Comparison of ENCODE assay signal across 1 cellular context in the genomic region with DNA sequence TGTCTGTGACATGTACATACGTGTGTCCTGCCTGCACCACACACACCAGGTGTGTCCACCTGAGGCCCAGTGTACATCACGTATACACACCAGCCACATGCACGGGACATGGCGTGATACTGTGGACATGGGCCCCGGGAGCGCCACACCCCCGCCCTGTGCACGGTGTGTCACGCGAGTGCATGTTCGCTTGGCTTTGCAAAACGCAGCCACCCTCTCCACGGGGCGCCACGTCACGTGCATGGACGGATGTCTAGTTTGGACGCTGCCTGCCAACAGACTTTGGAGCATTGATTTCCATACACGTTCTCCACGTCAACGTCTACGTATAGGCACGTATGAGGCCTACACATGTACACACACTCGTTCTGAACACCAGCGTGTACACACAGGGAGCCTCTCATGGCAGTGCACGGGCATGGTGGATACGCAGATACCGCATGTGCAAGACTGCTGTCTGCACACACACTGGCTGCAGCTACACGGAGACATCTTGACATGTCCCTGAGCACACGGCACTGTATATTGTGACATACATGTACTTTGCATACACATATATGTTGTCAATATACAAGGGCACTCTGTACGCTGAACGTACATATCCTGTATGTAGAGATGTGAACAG.
A peak's percentile ranks its signal among the peaks of the same experiment; 100 is the strongest.
TF ChIP-seq lines count a peak whose summit lies in the region.

No MANE protein-coding gene starts in this region.

TF ChIP-seq in IMR-90, 13 proteins besides CTCF, POLR2A, EP300 and RAD21:
- TF ChIP-seq, protein P1, sequence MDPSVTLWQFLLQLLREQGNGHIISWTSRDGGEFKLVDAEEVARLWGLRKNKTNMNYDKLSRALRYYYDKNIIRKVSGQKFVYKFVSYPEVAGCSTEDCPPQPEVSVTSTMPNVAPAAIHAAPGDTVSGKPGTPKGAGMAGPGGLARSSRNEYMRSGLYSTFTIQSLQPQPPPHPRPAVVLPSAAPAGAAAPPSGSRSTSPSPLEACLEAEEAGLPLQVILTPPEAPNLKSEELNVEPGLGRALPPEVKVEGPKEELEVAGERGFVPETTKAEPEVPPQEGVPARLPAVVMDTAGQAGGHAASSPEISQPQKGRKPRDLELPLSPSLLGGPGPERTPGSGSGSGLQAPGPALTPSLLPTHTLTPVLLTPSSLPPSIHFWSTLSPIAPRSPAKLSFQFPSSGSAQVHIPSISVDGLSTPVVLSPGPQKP (IDR thresholded peaks at IDR 0.05; ENCODE audit: borderline replicate concordance, low read depth, low read length) = no peak
- peak; percentile 34; the same call in 1 of the 2 replicates for TF ChIP-seq CEBPB (IDR thresholded peaks at IDR 0.05; ENCODE audit: low read depth, low read length)
